ENCODE assay signal across 12 cellular contexts in the genomic region with DNA sequence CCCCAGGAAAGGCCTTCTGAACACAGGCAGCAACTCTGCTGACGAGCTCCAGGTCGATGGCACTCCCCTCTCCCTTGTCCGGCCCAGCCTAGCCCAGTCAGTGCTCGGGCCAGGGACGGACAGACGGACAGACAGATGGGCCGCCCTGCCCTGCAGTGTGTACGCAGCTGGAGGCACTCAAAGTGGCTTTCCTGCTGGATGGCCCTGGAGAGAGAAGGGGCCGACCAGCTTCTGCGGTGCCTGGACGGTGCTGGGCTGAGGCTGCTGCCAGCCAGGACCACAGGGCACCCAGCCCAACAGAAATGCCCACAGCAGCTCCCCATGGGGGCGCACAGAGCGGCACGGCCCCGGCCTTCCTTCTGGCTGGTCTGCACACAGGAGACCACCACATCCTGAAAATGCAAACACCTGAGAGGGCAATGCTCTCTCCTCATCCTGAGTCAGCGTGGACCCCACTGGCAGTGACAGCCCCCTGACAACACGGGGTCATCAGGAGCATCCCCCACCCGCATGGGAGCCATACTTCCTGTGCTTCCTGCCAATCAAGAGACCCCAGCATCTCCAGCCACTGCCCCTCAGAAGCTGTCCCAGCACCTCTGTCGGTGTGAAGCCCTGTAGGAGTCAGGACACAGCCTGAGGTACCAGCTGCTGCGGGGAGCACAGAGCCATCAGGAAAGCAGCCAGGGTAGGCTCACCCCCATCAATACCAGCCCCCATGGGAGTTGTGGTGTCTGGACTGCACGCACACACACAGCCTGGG. TPM values are rescaled to one million over a fixed set of nuclear protein-coding genes. Genes with fewer than 3 reads are reported as not detected.
DNase-seq lines count a peak whose midpoint lies in the region; ATAC-seq and TF ChIP-seq lines count a peak whose summit lies in the region.
"Had no signal": no experiment of that assay in that cellular context is flagged by ENCODE, and none has a peak within 500 bp of the region (broad histone marks: within the 10 kb centered on the region; RNA-seq: fewer than 3 reads in every experiment).

No MANE protein-coding gene starts in this region.

- H3K9ac ChIP-seq in NT2/D1 (ENCODE audit: insufficient read length, low read depth) (peak overlapping the region; percentile 9), colonic mucosa (ENCODE audit: low read depth in 2 of 2, low read length in 2 of 2) (peak overlapping the region in 1 of 2 donors; percentile 28)

- no peaks in the 10 kb centered on the region for H3K27me3 Mint-ChIP-seq in memory B cell
- H3K27me3 Mint-ChIP-seq in activated CD8-positive, alpha-beta memory T cell treated with anti-CD3 and anti-CD28 coated beads, Interleukin-2, amount 10 ng/mL, durations not matched to agents 7 days and 5 days, result no peaks in the 10 kb centered on the region
- H3K27me3 Mint-ChIP-seq: activated naive CD8-positive, alpha-beta T cell treated with anti-CD3 and anti-CD28 coated beads for 36 hours had no signal

- peak overlapping the region; percentile 42 for H3K27ac Mint-ChIP-seq in memory B cell
- no peak overlapping the region for H3K27ac Mint-ChIP-seq in activated CD8-positive, alpha-beta memory T cell treated with anti-CD3 and anti-CD28 coated beads, Interleukin-2, amount 10 ng/mL, durations not matched to agents 7 days and 5 days
- H3K27ac Mint-ChIP-seq: activated naive CD8-positive, alpha-beta T cell treated with anti-CD3 and anti-CD28 coated beads for 36 hours had no signal

- peaks cover 13% of the 10 kb centered on the region for H3K4me1 ChIP-seq in NT2/D1 (ENCODE audit: insufficient read depth, insufficient read length)
- peaks cover 21% of the 10 kb centered on the region for H3K4me1 ChIP-seq in colonic mucosa
- H3K4me1 ChIP-seq in thoracic aorta (ENCODE audit: control insufficient read depth in 1 of 2, low read depth in 2 of 2), result peaks cover 49 to 64% of the 10 kb centered on the region in 2 donors

- H3K4me3 ChIP-seq in NT2/D1 (ENCODE audit: insufficient read length, low read depth) (no peak overlapping the region), colonic mucosa (no peak overlapping the region), thoracic aorta (peak overlapping the region; percentile 70)

- H3K36me3 Mint-ChIP-seq in memory B cell, result no peaks in the 10 kb centered on the region
- H3K36me3 Mint-ChIP-seq in activated CD8-positive, alpha-beta memory T cell treated with anti-CD3 and anti-CD28 coated beads, Interleukin-2, amount 10 ng/mL, durations not matched to agents 7 days and 5 days, result no peaks in the 10 kb centered on the region

- H3K9me3 ChIP-seq in NT2/D1 (ENCODE audit: insufficient read depth, low read length), result no peaks in the 10 kb centered on the region
- H3K9me3 ChIP-seq in colonic mucosa, result no peaks in the 10 kb centered on the region
- no peaks in the 10 kb centered on the region for H3K9me3 ChIP-seq in thoracic aorta
- H3K9me3 ChIP-seq: upper lobe of left lung had no signal

- peaks cover 21% of the 10 kb centered on the region for H3K4me1 Mint-ChIP-seq in memory B cell
- H3K4me1 Mint-ChIP-seq in activated CD8-positive, alpha-beta memory T cell treated with anti-CD3 and anti-CD28 coated beads, Interleukin-2, amount 10 ng/mL, durations not matched to agents 7 days and 5 days, result peaks cover 5% of the 10 kb centered on the region

- intact Hi-C loops in colonic mucosa (cut with DNase I), result no loop called here

- H3K27me3 ChIP-seq in NT2/D1 (ENCODE audit: insufficient read depth, insufficient read length), result no peaks in the 10 kb centered on the region
- H3K27me3 ChIP-seq in colonic mucosa, result no peaks in the 10 kb centered on the region
- H3K27me3 ChIP-seq in thoracic aorta (replicated peaks; ENCODE audit: insufficient read depth), result no peaks in the 10 kb centered on the region
- H3K27me3 ChIP-seq: upper lobe of left lung had no signal

- DNase-seq in NT2/D1 (ENCODE audit: low read depth, low spot score) (no peak), colonic mucosa (no peak), memory B cell (ENCODE audit: low spot score in 2 of 2) (no peak), thoracic aorta (ENCODE audit: low spot score) (no peak), AG20443 (ENCODE audit: low spot score) (no peak), NCI-H2081 (lab: John Stamatoyannopoulos, UW) (no peak)
- no peak for DNase-seq in activated CD8-positive, alpha-beta memory T cell treated with anti-CD3 and anti-CD28 coated beads, Interleukin-2, amount 10 ng/mL, durations not matched to agents 7 days and 5 days
- DNase-seq: activated naive CD8-positive, alpha-beta T cell treated with anti-CD3 and anti-CD28 coated beads for 36 hours; GF-D8; stimulated activated CD4-positive, alpha-beta T cell treated with anti-CD3 and anti-CD28 coated beads, Interleukin-12 subunit alpha, Interleukin-12 subunit beta, amount 100 ng/mL, for 4 hours had no signal

- H3K4me3 Mint-ChIP-seq in memory B cell, result peak overlapping the region; percentile 12
- no peak overlapping the region for H3K4me3 Mint-ChIP-seq in activated CD8-positive, alpha-beta memory T cell treated with anti-CD3 and anti-CD28 coated beads, Interleukin-2, amount 10 ng/mL, durations not matched to agents 7 days and 5 days
- H3K4me3 Mint-ChIP-seq: activated naive CD8-positive, alpha-beta T cell treated with anti-CD3 and anti-CD28 coated beads for 36 hours had no signal

- ATAC-seq in memory B cell (ENCODE audit: low read depth), result no peak
- ATAC-seq in thoracic aorta (ENCODE audit: insufficient number of reproducible peaks, low FRiP score, low read depth), result no peak
- ATAC-seq in activated CD8-positive, alpha-beta memory T cell treated with anti-CD3 and anti-CD28 coated beads, Interleukin-2, amount 10 ng/mL, durations not matched to agents 7 days and 5 days, result no peak
- ATAC-seq: esophagus mucosa had no signal

- TF ChIP-seq CTCF in colonic mucosa (IDR thresholded peaks at IDR 0.05) (no peak), thoracic aorta (IDR thresholded peaks at IDR 0.05) (no peak)

- H3K36me3 ChIP-seq in NT2/D1 (ENCODE audit: insufficient read depth, insufficient read length, low read length) (no peaks in the 10 kb centered on the region), colonic mucosa (no peaks in the 10 kb centered on the region), thoracic aorta (no peaks in the 10 kb centered on the region)

- H3K9me3 Mint-ChIP-seq in memory B cell, result no peaks in the 10 kb centered on the region
- no peaks in the 10 kb centered on the region for H3K9me3 Mint-ChIP-seq in activated CD8-positive, alpha-beta memory T cell treated with anti-CD3 and anti-CD28 coated beads, Interleukin-2, amount 10 ng/mL, durations not matched to agents 7 days and 5 days (ENCODE audit: low read depth)
- H3K9me3 Mint-ChIP-seq: activated naive CD8-positive, alpha-beta T cell treated with anti-CD3 and anti-CD28 coated beads for 36 hours had no signal

- CTCF ChIA-PET in activated CD8-positive, alpha-beta memory T cell treated with anti-CD3 and anti-CD28 coated beads, Interleukin-2, amount 10 ng/mL, durations not matched to agents 7 days and 5 days (lab: Charles Lee), result no interaction called here

- H3K27ac ChIP-seq in colonic mucosa (peak overlapping the region; percentile 17), thoracic aorta (peak overlapping the region; percentile 69 to 99)

RNA-seq across cellular contexts. Expression of a gene that starts 0.7 kb away (rescaled TPM):
- total RNA-seq in colonic mucosa, result 10 to 100 TPM; 41.6 to 49.2 TPM
- total RNA-seq in thoracic aorta, result 10 to 100 TPM; 31.4 to 87.7 TPM
- total RNA-seq in activated CD8-positive, alpha-beta memory T cell treated with anti-CD3 and anti-CD28 coated beads, Interleukin-2, amount 10 ng/mL, durations not matched to agents 7 days and 5 days, result 10 to 100 TPM; 34.1 to 34.7 TPM
